In genomic region chr1:236523704-236524141, GRCh38 we compare ENCODE assay signal across 8 cellular contexts. TPM values are rescaled to one million over a fixed set of nuclear protein-coding genes. Genes with fewer than 3 reads are reported as not detected.
DNase-seq lines count a peak whose midpoint lies in the region; ATAC-seq and TF ChIP-seq lines count a peak whose summit lies in the region.

LGALS8 (plus strand) TSS chr1:236523982; CDS start chr1:236526071, 2,089 bp downstream.

- H3K36me3 ChIP-seq in osteoblast (ENCODE audit: insufficient read depth, low read length) = peaks cover 16% of the 10 kb centered on the region

- no peaks in the 10 kb centered on the region for H4K20me1 ChIP-seq in osteoblast (ENCODE audit: insufficient read depth, low read length)

- ATAC-seq in GM21515 (IDR thresholded peaks at IDR 0.05; ENCODE audit: unreplicated experiment) (peak; percentile 58), SK-N-SH treated with all-trans-retinoic acid at 6 μM for 48 hours (peak; percentile 92)

- H3K4me3 ChIP-seq in osteoblast (ENCODE audit: insufficient read depth, low read length) = peak within 1 kb of the TSS; percentile 99

- H3K27me3 ChIP-seq in osteoblast (ENCODE audit: insufficient read depth, low read length) = no peaks in the 10 kb centered on the region

- no peaks in the 10 kb centered on the region for H3K9me3 ChIP-seq in osteoblast (ENCODE audit: low read depth, low read length)

- DNase-seq in D341Med (ENCODE audit: low spot score) (peak; percentile 41), HuH-7.5 (ENCODE audit: low spot score) (peak; percentile 45), glomerular endothelial cell (ENCODE audit: extremely low read depth, low read depth, low spot score) (peak; percentile 25), osteoblast (ENCODE audit: insufficient read length, low spot score, missing footprints) (peak; percentile 92)
- peak; percentile 85 for DNase-seq in activated naive CD4-positive, alpha-beta T cell treated with anti-CD3 and anti-CD28 coated beads, Interleukin-2, amount 50 U/mL, for 16 hours

- H3K27ac ChIP-seq in osteoblast (ENCODE audit: low read depth, low read length) = peak within 1 kb of the TSS; percentile 84
- H3K27ac ChIP-seq in temporal lobe (ENCODE audit: low read depth, low read length) = peak within 1 kb of the TSS; percentile 51

- H2AFZ ChIP-seq in osteoblast (ENCODE audit: low read length) = peak within 1 kb of the TSS; percentile 91

- TF ChIP-seq CTCF in osteoblast (IDR thresholded peaks at IDR 0.05; ENCODE audit: extremely low read depth, low read depth, low read length) = no peak

- H3K4me1 ChIP-seq in osteoblast (ENCODE audit: insufficient read depth, low read length) = peaks cover 3% of the 10 kb centered on the region

- peak within 1 kb of the TSS; percentile 84 for H3K4me2 ChIP-seq in osteoblast (ENCODE audit: insufficient read depth, low read length)

- peaks cover 17% of the 10 kb centered on the region for H3K79me2 ChIP-seq in osteoblast (ENCODE audit: insufficient read depth, low read length)

TF ChIP-seq in SK-N-SH treated with all-trans-retinoic acid at 6 μM for 48 hours, 23 proteins besides CTCF, POLR2A, EP300 and RAD21:
- TF ChIP-seq PPARA (CRISPR knock-in tag; IDR thresholded peaks at IDR 0.05; ENCODE audit: borderline replicate concordance) = no peak
- TF ChIP-seq ESRRG (CRISPR knock-in tag; IDR thresholded peaks at IDR 0.05) = no peak
- TF ChIP-seq ARNTL (CRISPR knock-in tag; IDR thresholded peaks at IDR 0.05; ENCODE audit: borderline replicate concordance, low read depth) = no peak
- no peak for TF ChIP-seq ZNF8 (CRISPR knock-in tag; IDR thresholded peaks at IDR 0.05)
- no peak for TF ChIP-seq ISL1 (CRISPR knock-in tag; IDR thresholded peaks at IDR 0.05)
- no peak for TF ChIP-seq ZFP30 (CRISPR knock-in tag; IDR thresholded peaks at IDR 0.05)
- TF ChIP-seq ZC3H10 (CRISPR knock-in tag; IDR thresholded peaks at IDR 0.05) = no peak
- TF ChIP-seq ZNF565 (CRISPR knock-in tag; conservative IDR thresholded peaks at IDR 0.05; ENCODE audit: low read depth) = no peak

RNA-seq across cellular contexts. Expression of gene LGALS8, which starts in this region (rescaled TPM):
- total RNA-seq in glomerular endothelial cell (49.7 and 79.0 TPM in 2 replicates), osteoblast (79.6 and 86.9 TPM in 2 replicates), temporal lobe (76.7 TPM)

Comparison
In these comparisons a context has a peak if more than half of its experiments do, and no peak if none do; other contexts are left out.
1. Peak in every context shown above with its lines: DNase-seq, ATAC-seq, H3K4me3 ChIP-seq and H3K27ac ChIP-seq.
2. DNase-seq: peak in every context shown above with its lines; median percentile 92 in osteoblast; 85 in activated naive CD4-positive, alpha-beta T cell treated with anti-CD3 and anti-CD28 coated beads, Interleukin-2, amount 50 U/mL, for 16 hours; 45 in HuH-7.5; 41 in D341Med; 25 in glomerular endothelial cell.